In genomic region chr1:27885114-27885528, GRCh38 we compare ENCODE assay signal across 14 cellular contexts. TPM values are rescaled to one million over a fixed set of nuclear protein-coding genes. Genes with fewer than 3 reads are reported as not detected.
DNase-seq lines count a peak whose midpoint lies in the region; ATAC-seq, FAIRE-seq and TF ChIP-seq lines count a peak whose summit lies in the region.
"Had no signal": no experiment of that assay in that cellular context is flagged by ENCODE, and none has a peak within 500 bp of the region (broad histone marks: within the 10 kb centered on the region; RNA-seq: fewer than 3 reads in every experiment).

No MANE protein-coding gene starts in this region.

- peak overlapping the region; percentile 70 to 89 for H3K27ac ChIP-seq in liver (ENCODE audit: low read depth in 1 of 2, low read length in 2 of 2)
- no peak overlapping the region for H3K27ac ChIP-seq in HepG2 (ENCODE audit: extremely low read length, insufficient read depth, low read length)
- peak overlapping the region; percentile 80 for H3K27ac ChIP-seq in adipose tissue (ENCODE audit: low read depth, low read length)
- peak overlapping the region; percentile 72 for H3K27ac ChIP-seq in upper lobe of right lung

- no peak for TF ChIP-seq CTCF in liver (IDR thresholded peaks at IDR 0.05; ENCODE audit: low read depth, low read length, missing input control)
- TF ChIP-seq CTCF in HepG2 (CRISPR knock-in tag; IDR thresholded peaks at IDR 0.05): no peak
- TF ChIP-seq CTCF in upper lobe of right lung (IDR thresholded peaks at IDR 0.05): no peak

- TF ChIP-seq POLR2A in HepG2 (IDR thresholded peaks at IDR 0.05; ENCODE audit: insufficient read depth in 1 of 2, low read depth in 2 of 2, low read length in 2 of 2): no peak

- ATAC-seq in HepG2 (no peak), upper lobe of right lung (peak; percentile 60)
- ATAC-seq: esophagus mucosa had no signal

- no peak overlapping the region for H2AFZ ChIP-seq in HepG2 (ENCODE audit: low read length)

- H4K20me1 ChIP-seq in HepG2 (ENCODE audit: insufficient read depth, low read length): no peaks in the 10 kb centered on the region

- BruUV-seq in HepG2 (replicated peaks; lab: Mats Ljungman, UMichigan): no TSS peak

- no peaks in the 10 kb centered on the region for H3K79me2 ChIP-seq in HepG2 (ENCODE audit: insufficient read depth, low read length)

- DNase-seq in HepG2 (ENCODE audit: low spot score) (no peak), midbrain (lab: John Stamatoyannopoulos, UW) (peak; percentile 17), upper lobe of right lung (peak; percentile 70), GM03348 (ENCODE audit: low spot score) (no peak), NCI-H2081 treated with DMSO at 0.1 percent for 48 hours (lab: John Stamatoyannopoulos, UW) (no peak), activated gamma-delta T cell (lab: John Stamatoyannopoulos, UW) (no peak)
- DNase-seq: activated CD4-positive, CD25-positive, alpha-beta regulatory T cell; kidney glomerular epithelial cell; NK-92 treated with Interleukin-12 subunit alpha and Interleukin-12 subunit beta, amount 100 ng/mL, for 24 hours; small intestine; stimulated activated naive CD4-positive, alpha-beta T cell had no signal

- no peak for TF ChIP-seq RAD21 in liver (IDR thresholded peaks at IDR 0.05)
- no peak for TF ChIP-seq RAD21 in HepG2 (CRISPR knock-in tag; IDR thresholded peaks at IDR 0.05)

- POLR2A ChIA-PET in HepG2 (lab: Yijun Ruan, JAX): no interaction called here

- H3K4me1 ChIP-seq in liver (ENCODE audit: control insufficient read depth in 4 of 4, insufficient read depth in 4 of 4, low read length in 3 of 4): peaks cover 0 to 4% (median 0%) of the 10 kb centered on the region in 4 donors
- peaks cover 11% of the 10 kb centered on the region for H3K4me1 ChIP-seq in HepG2 (ENCODE audit: insufficient read depth, low read length)
- H3K4me1 ChIP-seq in upper lobe of right lung: peaks cover 31% of the 10 kb centered on the region

- H3K9me3 ChIP-seq in liver (ENCODE audit: control insufficient read depth in 4 of 4, low read length in 3 of 4): no peaks in the 10 kb centered on the region
- no peaks in the 10 kb centered on the region for H3K9me3 ChIP-seq in HepG2 (ENCODE audit: low read length)
- H3K9me3 ChIP-seq in upper lobe of right lung: no peaks in the 10 kb centered on the region

- FAIRE-seq in HepG2 (lab: Jason Lieb, UNC): no peak
- FAIRE-seq: small intestine had no signal

- CTCF ChIA-PET in HepG2 (lab: Yijun Ruan, JAX; ENCODE audit: low intra/inter-chr PET ratio, low total read pairs): no interaction called here

- no peaks in the 10 kb centered on the region for H3K27me3 ChIP-seq in liver (ENCODE audit: control insufficient read depth in 4 of 4, insufficient read depth in 4 of 4, low read length in 3 of 4)
- no peaks in the 10 kb centered on the region for H3K27me3 ChIP-seq in HepG2 (ENCODE audit: control insufficient read depth in 1 of 2, insufficient read depth in 2 of 2, low read length in 2 of 2)
- H3K27me3 ChIP-seq in upper lobe of right lung: no peaks in the 10 kb centered on the region

- intact Hi-C loops in HepG2 (cut with micrococcal nuclease; ENCODE audit: unreplicated experiment): no loop called here
- intact Hi-C loops in upper lobe of right lung (cut with DNase I): no loop called here

- no peak overlapping the region for H3K4me3 ChIP-seq in liver (ENCODE audit: low read depth in 1 of 3, low read length in 3 of 3)
- H3K4me3 ChIP-seq in HepG2 (replicated peaks in 1 of 3; ENCODE audit: insufficient read depth in 1 of 3, low read depth in 2 of 3, low read length in 3 of 3): no peak overlapping the region
- no peak overlapping the region for H3K4me3 ChIP-seq in upper lobe of right lung

- WGBS in liver: 85% methylated on average over 8 of the region's 8 CpGs
- WGBS in HepG2 (ENCODE audit: low lambda C conversion rate): 89% methylated on average over 8 of the region's 8 CpGs
- 52 to 87% (median 56%) methylated on average over 8 of the region's 8 CpGs for WGBS in adipose tissue, 3 donors

- H3K9ac ChIP-seq in liver (ENCODE audit: low read depth in 1 of 2, low read length in 2 of 2): peak overlapping the region in 1 of 2 donors; percentile 53
- H3K9ac ChIP-seq in HepG2 (ENCODE audit: insufficient read depth, low read depth, low read length): no peak overlapping the region

- TF ChIP-seq EP300 in HepG2 (IDR thresholded peaks at IDR 0.05; ENCODE audit: low read depth in 2 of 2, low read length in 2 of 2): no peak
- TF ChIP-seq EP300 in HepG2 (CRISPR knock-in tag; IDR thresholded peaks at IDR 0.05; ENCODE audit: borderline replicate concordance): no peak

- H3K4me2 ChIP-seq in HepG2 (ENCODE audit: low read depth, low read length): no peak overlapping the region

- H3K36me3 ChIP-seq in liver (ENCODE audit: control insufficient read depth in 4 of 4, insufficient read depth in 3 of 4, low read depth in 1 of 4, low read length in 3 of 4): peaks cover 1 to 8% (median 3%) of the 10 kb centered on the region in 4 donors
- H3K36me3 ChIP-seq in HepG2 (replicated peaks in 1 of 2; ENCODE audit: control insufficient read depth in 1 of 2, insufficient read depth in 2 of 2, low read length in 2 of 2): peaks cover 0 to 2% of the 10 kb centered on the region in 2 experiments; a peak in 1 of 5 replicates
- H3K36me3 ChIP-seq in upper lobe of right lung: peaks cover 34% of the 10 kb centered on the region

- in situ Hi-C loops in HepG2 (cut with HindIII; ENCODE audit: extremely low pct_ligation_motif_present, low pct_unique_long_range_greater_than_20kb): no loop called here

RNA-seq across cellular contexts. Expression of gene THEMIS2, which starts 12.8 kb away (rescaled TPM):
- total RNA-seq in liver (10 to 100 TPM; 15.4 to 17.7 TPM), HepG2 (2016; rRNA removed; fragmentation: Illumina TruSeq; extraction: Trizol) (0.38 and 0.46 TPM in 2 replicates), upper lobe of right lung (89.6 TPM)
- polyA plus RNA-seq in liver (1 to 10 TPM; 4.9 to 6.1 TPM), HepG2 (2011; rRNA removed) (1.2 and 1.5 TPM in 2 replicates), adipose tissue (10 to 100 TPM in 2 of 3 donors, 1 to 10 TPM in 1; 4.8 to 38.9 (median 26.1) TPM)
- total RNA-seq in HepG2 (2016; cell fraction: cytosol; rRNA removed; fragmentation: Illumina TruSeq; extraction: Trizol; ENCODE audit: low read depth): not detected in 2 replicates
- 0.52 and 0.74 TPM in 2 replicates for total RNA-seq in HepG2 (2016; cell fraction: insoluble cytoplasmic fraction; rRNA removed; fragmentation: Illumina TruSeq; extraction: Trizol)
- 0.28 and 0.31 TPM in 2 replicates for total RNA-seq in HepG2 (2016; cell fraction: membrane; rRNA removed; fragmentation: Illumina TruSeq; extraction: Trizol)
- total RNA-seq in HepG2 (2016; cell fraction: nucleus; rRNA removed; fragmentation: Illumina TruSeq; extraction: Trizol): 0.25 and 0.43 TPM in 2 replicates
- 0.77 and 0.78 TPM in 2 replicates for polyA plus RNA-seq in HepG2 (2011; cell fraction: cytosol; rRNA removed)
- 1.5 and 1.7 TPM in 2 replicates for polyA plus RNA-seq in HepG2 (2011; cell fraction: nucleus; rRNA removed)
- polyA plus RNA-seq in HepG2 (2012): 0.43 and 0.49 TPM in 2 replicates
- polyA plus RNA-seq in HepG2 (2016; cell fraction: cytosol; fragmentation: Illumina TruSeq; extraction: Trizol; ENCODE audit: low read depth): 0.17 and 0.21 TPM in 2 replicates
- polyA plus RNA-seq in HepG2 (2016; cell fraction: insoluble cytoplasmic fraction; fragmentation: Illumina TruSeq; extraction: Trizol; ENCODE audit: low read depth): 0.22 and 0.42 TPM in 2 replicates
- not detected in 2 replicates for polyA plus RNA-seq in HepG2 (2016; cell fraction: membrane; fragmentation: Illumina TruSeq; extraction: Trizol; ENCODE audit: low read depth)
- polyA plus RNA-seq in HepG2 (2016; cell fraction: nucleus; fragmentation: Illumina TruSeq; extraction: Trizol; ENCODE audit: insufficient read depth, low read depth): 0.95 and 2.0 TPM in 2 replicates
- 1.1 and 4.7 TPM in 2 replicates for polyA minus RNA-seq in HepG2 (2011; rRNA and poly(A)+ RNA removed; ENCODE audit: low replicate concordance)
- 0.89 and 1.1 TPM in 2 replicates for polyA minus RNA-seq in HepG2 (2011; cell fraction: cytosol; rRNA and poly(A)+ RNA removed)
- polyA minus RNA-seq in HepG2 (2011; cell fraction: nucleus; rRNA and poly(A)+ RNA removed): 1.4 and 2.4 TPM in 2 replicates

RNA-seq across cellular contexts. Expression of gene RPA2, which starts 29.3 kb away (rescaled TPM):
- total RNA-seq in liver (10 to 100 TPM; 10.6 to 40.4 TPM), HepG2 (2016; rRNA removed; fragmentation: Illumina TruSeq; extraction: Trizol) (43.4 and 60.0 TPM in 2 replicates), upper lobe of right lung (22.4 TPM)
- polyA plus RNA-seq in liver (10 to 100 TPM in 1 of 2 donors, 1 to 10 TPM in 1; 8.7 to 13.9 TPM), HepG2 (2011; rRNA removed) (19.0 and 21.4 TPM in 2 replicates), adipose tissue (10 to 100 TPM; 17.3 to 39.1 (median 22.7) TPM)
- total RNA-seq in HepG2 (2016; cell fraction: cytosol; rRNA removed; fragmentation: Illumina TruSeq; extraction: Trizol; ENCODE audit: low read depth): 10.3 and 13.5 TPM in 2 replicates
- total RNA-seq in HepG2 (2016; cell fraction: insoluble cytoplasmic fraction; rRNA removed; fragmentation: Illumina TruSeq; extraction: Trizol): 41.1 and 61.2 TPM in 2 replicates
- total RNA-seq in HepG2 (2016; cell fraction: membrane; rRNA removed; fragmentation: Illumina TruSeq; extraction: Trizol): 19.9 and 22.1 TPM in 2 replicates
- 14.7 and 16.3 TPM in 2 replicates for total RNA-seq in HepG2 (2016; cell fraction: nucleus; rRNA removed; fragmentation: Illumina TruSeq; extraction: Trizol)
- polyA plus RNA-seq in HepG2 (2011; cell fraction: cytosol; rRNA removed): 13.6 and 14.6 TPM in 2 replicates
- polyA plus RNA-seq in HepG2 (2011; cell fraction: nucleus; rRNA removed): 5.7 and 8.3 TPM in 2 replicates
- polyA plus RNA-seq in HepG2 (2012): 13.4 and 17.0 TPM in 2 replicates
- polyA plus RNA-seq in HepG2 (2016; cell fraction: cytosol; fragmentation: Illumina TruSeq; extraction: Trizol; ENCODE audit: low read depth): 9.1 and 10.3 TPM in 2 replicates
- polyA plus RNA-seq in HepG2 (2016; cell fraction: insoluble cytoplasmic fraction; fragmentation: Illumina TruSeq; extraction: Trizol; ENCODE audit: low read depth): 54.6 and 55.8 TPM in 2 replicates
- polyA plus RNA-seq in HepG2 (2016; cell fraction: membrane; fragmentation: Illumina TruSeq; extraction: Trizol; ENCODE audit: low read depth): 13.0 and 14.5 TPM in 2 replicates
- polyA plus RNA-seq in HepG2 (2016; cell fraction: nucleus; fragmentation: Illumina TruSeq; extraction: Trizol; ENCODE audit: insufficient read depth, low read depth): 20.7 and 24.5 TPM in 2 replicates
- 10.2 and 36.1 TPM in 2 replicates for polyA minus RNA-seq in HepG2 (2011; rRNA and poly(A)+ RNA removed; ENCODE audit: low replicate concordance)
- 7.2 and 9.5 TPM in 2 replicates for polyA minus RNA-seq in HepG2 (2011; cell fraction: cytosol; rRNA and poly(A)+ RNA removed)
- 2.7 and 4.2 TPM in 2 replicates for polyA minus RNA-seq in HepG2 (2011; cell fraction: nucleus; rRNA and poly(A)+ RNA removed)

RNA-seq across cellular contexts. Expression of gene SMPDL3B, which starts 49.7 kb away (rescaled TPM):
- total RNA-seq in liver (under 1 TPM; 0.33 to 0.37 TPM), HepG2 (2016; rRNA removed; fragmentation: Illumina TruSeq; extraction: Trizol) (0.13 and 0.29 TPM in 2 replicates), upper lobe of right lung (29.1 TPM)
- polyA plus RNA-seq in liver (under 1 TPM; 0.24 to 0.31 TPM), HepG2 (2011; rRNA removed) (0.95 and 1.3 TPM in 2 replicates), adipose tissue (10 to 100 TPM in 1 of 3 donors, 1 to 10 TPM in 2; 1.0 to 20.3 (median 1.1) TPM)
- total RNA-seq in HepG2 (2016; cell fraction: cytosol; rRNA removed; fragmentation: Illumina TruSeq; extraction: Trizol; ENCODE audit: low read depth): 0.18 TPM in 1 of 2 replicates, not detected in the other
- 0.16 and 0.24 TPM in 2 replicates for total RNA-seq in HepG2 (2016; cell fraction: insoluble cytoplasmic fraction; rRNA removed; fragmentation: Illumina TruSeq; extraction: Trizol)
- 0.10 and 0.19 TPM in 2 replicates for total RNA-seq in HepG2 (2016; cell fraction: membrane; rRNA removed; fragmentation: Illumina TruSeq; extraction: Trizol)
- total RNA-seq in HepG2 (2016; cell fraction: nucleus; rRNA removed; fragmentation: Illumina TruSeq; extraction: Trizol): 0.25 and 0.40 TPM in 2 replicates
- polyA plus RNA-seq in HepG2 (2011; cell fraction: cytosol; rRNA removed): 1.0 and 2.1 TPM in 2 replicates
- 0.39 and 0.57 TPM in 2 replicates for polyA plus RNA-seq in HepG2 (2011; cell fraction: nucleus; rRNA removed)
- 0.36 and 0.51 TPM in 2 replicates for polyA plus RNA-seq in HepG2 (2012)
- polyA plus RNA-seq in HepG2 (2016; cell fraction: cytosol; fragmentation: Illumina TruSeq; extraction: Trizol; ENCODE audit: low read depth): not detected in 2 replicates
- 0.28 TPM in 1 of 2 replicates, not detected in the other for polyA plus RNA-seq in HepG2 (2016; cell fraction: insoluble cytoplasmic fraction; fragmentation: Illumina TruSeq; extraction: Trizol; ENCODE audit: low read depth)
- not detected in 2 replicates for polyA plus RNA-seq in HepG2 (2016; cell fraction: membrane; fragmentation: Illumina TruSeq; extraction: Trizol; ENCODE audit: low read depth)
- polyA plus RNA-seq in HepG2 (2016; cell fraction: nucleus; fragmentation: Illumina TruSeq; extraction: Trizol; ENCODE audit: insufficient read depth, low read depth): 1.4 TPM in 1 of 2 replicates, not detected in the other
- polyA minus RNA-seq in HepG2 (2011; rRNA and poly(A)+ RNA removed; ENCODE audit: low replicate concordance): 0.84 and 9.7 TPM in 2 replicates
- polyA minus RNA-seq in HepG2 (2011; cell fraction: cytosol; rRNA and poly(A)+ RNA removed): not detected in 2 replicates
- not detected in 2 replicates for polyA minus RNA-seq in HepG2 (2011; cell fraction: nucleus; rRNA and poly(A)+ RNA removed)

RNA-seq across cellular contexts. Expression of gene PPP1R8, which starts 54.5 kb away (rescaled TPM):
- total RNA-seq in liver: 10 to 100 TPM; 19.0 to 20.5 TPM
- 10 to 100 TPM in 1 of 2 donors, 1 to 10 TPM in 1; 3.1 to 15.9 TPM for polyA plus RNA-seq in liver
- 62.2 and 98.1 TPM in 2 replicates for total RNA-seq in HepG2 (2016; rRNA removed; fragmentation: Illumina TruSeq; extraction: Trizol)
- 12.8 and 14.3 TPM in 2 replicates for total RNA-seq in HepG2 (2016; cell fraction: cytosol; rRNA removed; fragmentation: Illumina TruSeq; extraction: Trizol; ENCODE audit: low read depth)
- total RNA-seq in HepG2 (2016; cell fraction: insoluble cytoplasmic fraction; rRNA removed; fragmentation: Illumina TruSeq; extraction: Trizol): 62.7 and 98.4 TPM in 2 replicates
- 39.3 and 40.1 TPM in 2 replicates for total RNA-seq in HepG2 (2016; cell fraction: membrane; rRNA removed; fragmentation: Illumina TruSeq; extraction: Trizol)
- 25.9 and 28.7 TPM in 2 replicates for total RNA-seq in HepG2 (2016; cell fraction: nucleus; rRNA removed; fragmentation: Illumina TruSeq; extraction: Trizol)
- 35.5 and 38.3 TPM in 2 replicates for polyA plus RNA-seq in HepG2 (2011; rRNA removed)
- 30.3 and 33.6 TPM in 2 replicates for polyA plus RNA-seq in HepG2 (2011; cell fraction: cytosol; rRNA removed)
- 15.4 and 17.5 TPM in 2 replicates for polyA plus RNA-seq in HepG2 (2011; cell fraction: nucleus; rRNA removed)
- polyA plus RNA-seq in HepG2 (2012): 26.0 and 27.6 TPM in 2 replicates
- 6.0 and 6.1 TPM in 2 replicates for polyA plus RNA-seq in HepG2 (2016; cell fraction: cytosol; fragmentation: Illumina TruSeq; extraction: Trizol; ENCODE audit: low read depth)
- 85.3 and 95.4 TPM in 2 replicates for polyA plus RNA-seq in HepG2 (2016; cell fraction: insoluble cytoplasmic fraction; fragmentation: Illumina TruSeq; extraction: Trizol; ENCODE audit: low read depth)
- polyA plus RNA-seq in HepG2 (2016; cell fraction: membrane; fragmentation: Illumina TruSeq; extraction: Trizol; ENCODE audit: low read depth): 21.0 and 21.2 TPM in 2 replicates
- polyA plus RNA-seq in HepG2 (2016; cell fraction: nucleus; fragmentation: Illumina TruSeq; extraction: Trizol; ENCODE audit: insufficient read depth, low read depth): 38.0 and 42.7 TPM in 2 replicates
- 75.2 and 154 TPM in 2 replicates for polyA minus RNA-seq in HepG2 (2011; rRNA and poly(A)+ RNA removed; ENCODE audit: low replicate concordance)
- 25.6 and 26.0 TPM in 2 replicates for polyA minus RNA-seq in HepG2 (2011; cell fraction: cytosol; rRNA and poly(A)+ RNA removed)
- 15.5 and 16.3 TPM in 2 replicates for polyA minus RNA-seq in HepG2 (2011; cell fraction: nucleus; rRNA and poly(A)+ RNA removed)
- polyA plus RNA-seq in adipose tissue: 10 to 100 TPM; 12.3 to 27.6 (median 26.9) TPM
- 33.0 TPM for total RNA-seq in upper lobe of right lung

Comparison
In these comparisons a context has a peak if more than half of its experiments do, and no peak if none do; other contexts are left out.
1. RNA of gene THEMIS2, which starts 12.8 kb away (total RNA-seq): 89.6 TPM in upper lobe of right lung (single experiment) and 15.4 to 17.7 TPM in liver; 0.25 to 0.74 TPM in HepG2; every median in the first group is over 4 times any median in the second.
2. DNase-seq: peak in midbrain (single experiment) and upper lobe of right lung (single experiment); none in HepG2 (single experiment), GM03348 (single experiment), NCI-H2081 treated with DMSO at 0.1 percent for 48 hours (single experiment) and activated gamma-delta T cell (single experiment).
3. RNA of gene SMPDL3B, which starts 49.7 kb away (total RNA-seq): 29.1 TPM in upper lobe of right lung (single experiment); 0.33 to 0.37 TPM in liver and 0.10 to 0.40 TPM in HepG2; every median in the first group is over 10 times any median in the second.